In genomic region chr4:179626687-179627086, GRCh38 we compare ENCODE assay signal across 21 cellular contexts.
A peak's percentile ranks its signal among the peaks of the same experiment; 100 is the strongest.
DNase-seq lines count a peak whose midpoint lies in the region; ATAC-seq, FAIRE-seq and TF ChIP-seq lines count a peak whose summit lies in the region.
"Had no signal": no experiment of that assay in that cellular context is flagged by ENCODE, and none has a peak within 500 bp of the region (broad histone marks: within the 10 kb centered on the region; RNA-seq: fewer than 3 reads in every experiment).

No MANE protein-coding gene starts in this region.

- H3K79me2 ChIP-seq in HepG2 (ENCODE audit: insufficient read depth, low read length) = no peaks in the 10 kb centered on the region

- no TSS peak for BruUV-seq in HepG2 (replicated peaks; lab: Mats Ljungman, UMichigan)

- H2AFZ ChIP-seq in HepG2 (ENCODE audit: low read length) = no peak overlapping the region

- no peak overlapping the region for H3K27ac Mint-ChIP-seq in glutamatergic neuron (ENCODE audit: unreplicated experiment)
- H3K27ac Mint-ChIP-seq: activated CD4-positive, alpha-beta T cell treated with anti-CD3 and anti-CD28 coated beads for 36 hours; activated T-helper 17 cell treated with anti-CD3 and anti-CD28 coated beads, Interleukin-2, amount 50 U/mL, for 72 hours; CD4-positive, CD25-positive, alpha-beta regulatory T cell; natural killer cell; stimulated activated naive CD8-positive, alpha-beta T cell treated with anti-CD3 and anti-CD28 coated beads, Interleukin-15, amount 100 ng/mL, for 72 hours had no signal

- H3K4me3 Mint-ChIP-seq in glutamatergic neuron (ENCODE audit: unreplicated experiment) = no peak overlapping the region
- H3K4me3 Mint-ChIP-seq: activated CD4-positive, alpha-beta T cell treated with anti-CD3 and anti-CD28 coated beads for 36 hours; activated T-helper 17 cell treated with anti-CD3 and anti-CD28 coated beads, Interleukin-2, amount 50 U/mL, for 72 hours; CD4-positive, CD25-positive, alpha-beta regulatory T cell; natural killer cell; stimulated activated naive CD8-positive, alpha-beta T cell treated with anti-CD3 and anti-CD28 coated beads, Interleukin-15, amount 100 ng/mL, for 72 hours had no signal

- no peak overlapping the region for H3K4me2 ChIP-seq in HepG2 (ENCODE audit: low read depth, low read length)

- intact Hi-C loops in HepG2 (cut with micrococcal nuclease; ENCODE audit: unreplicated experiment) (no loop called here), right lobe of liver (cut with DNase I) (no loop called here), sciatic nerve (cut with DNase I) (no loop called here)

- no peaks in the 10 kb centered on the region for H3K36me3 Mint-ChIP-seq in glutamatergic neuron (ENCODE audit: unreplicated experiment)
- H3K36me3 Mint-ChIP-seq: CD4-positive, CD25-positive, alpha-beta regulatory T cell; natural killer cell had no signal

- no peaks in the 10 kb centered on the region for H3K9me3 Mint-ChIP-seq in glutamatergic neuron (ENCODE audit: unreplicated experiment)
- H3K9me3 Mint-ChIP-seq: activated T-helper 17 cell treated with anti-CD3 and anti-CD28 coated beads, Interleukin-2, amount 50 U/mL, for 72 hours; stimulated activated naive CD8-positive, alpha-beta T cell treated with anti-CD3 and anti-CD28 coated beads, Interleukin-15, amount 100 ng/mL, for 72 hours had no signal

- no peak for ATAC-seq in HepG2
- ATAC-seq in right lobe of liver = no peak
- no peak for ATAC-seq in GM18861 (IDR thresholded peaks at IDR 0.05; ENCODE audit: unreplicated experiment)
- no peak for ATAC-seq in sciatic nerve
- no peak for ATAC-seq in HG03280 (IDR thresholded peaks at IDR 0.05; ENCODE audit: unreplicated experiment)
- ATAC-seq: activated CD4-positive, alpha-beta T cell treated with anti-CD3 and anti-CD28 coated beads for 36 hours; activated T-helper 17 cell treated with anti-CD3 and anti-CD28 coated beads, Interleukin-2, amount 50 U/mL, for 72 hours; natural killer cell; stimulated activated naive CD8-positive, alpha-beta T cell treated with anti-CD3 and anti-CD28 coated beads, Interleukin-15, amount 100 ng/mL, for 72 hours; upper lobe of right lung had no signal

- in situ Hi-C loops in HepG2 (cut with HindIII; ENCODE audit: extremely low pct_ligation_motif_present, low pct_unique_long_range_greater_than_20kb) = no loop called here

- H3K4me3 ChIP-seq in HepG2 (replicated peaks in 1 of 3; ENCODE audit: insufficient read depth in 1 of 3, low read depth in 2 of 3, low read length in 3 of 3) (no peak overlapping the region), right lobe of liver (no peak overlapping the region), SJCRH30 (no peak overlapping the region)
- H3K4me3 ChIP-seq: breast epithelium, upper lobe of right lung had no signal

- POLR2A ChIA-PET in HepG2 (lab: Yijun Ruan, JAX) = no interaction called here

- no peak for FAIRE-seq in HepG2 (lab: Jason Lieb, UNC)

- CTCF ChIA-PET in HepG2 (lab: Yijun Ruan, JAX; ENCODE audit: low intra/inter-chr PET ratio, low total read pairs) = no interaction called here

- no peaks in the 10 kb centered on the region for H3K4me1 Mint-ChIP-seq in glutamatergic neuron (ENCODE audit: low read depth, unreplicated experiment)
- H3K4me1 Mint-ChIP-seq: activated CD4-positive, alpha-beta T cell treated with anti-CD3 and anti-CD28 coated beads for 36 hours; activated T-helper 17 cell treated with anti-CD3 and anti-CD28 coated beads, Interleukin-2, amount 50 U/mL, for 72 hours; CD4-positive, CD25-positive, alpha-beta regulatory T cell; natural killer cell; stimulated activated naive CD8-positive, alpha-beta T cell treated with anti-CD3 and anti-CD28 coated beads, Interleukin-15, amount 100 ng/mL, for 72 hours had no signal

- H3K36me3 ChIP-seq in HepG2 (replicated peaks in 1 of 2; ENCODE audit: control insufficient read depth in 1 of 2, insufficient read depth in 2 of 2, low read length in 2 of 2) = no peaks in the 10 kb centered on the region
- H3K36me3 ChIP-seq in right lobe of liver = no peaks in the 10 kb centered on the region
- no peaks in the 10 kb centered on the region for H3K36me3 ChIP-seq in SJCRH30
- H3K36me3 ChIP-seq: breast epithelium, upper lobe of right lung had no signal

- H3K27ac ChIP-seq in HepG2 (ENCODE audit: extremely low read length, insufficient read depth, low read length) (no peak overlapping the region), right lobe of liver (no peak overlapping the region), SJCRH30 (no peak overlapping the region)
- H3K27ac ChIP-seq: breast epithelium, upper lobe of right lung had no signal

- H3K9me3 ChIP-seq in HepG2 (ENCODE audit: low read length) = peaks cover 8% of the 10 kb centered on the region; the same call in 1 of the 2 replicates
- H3K9me3 ChIP-seq in right lobe of liver = no peaks in the 10 kb centered on the region
- H3K9me3 ChIP-seq in SJCRH30 (replicated peaks) = no peaks in the 10 kb centered on the region
- H3K9me3 ChIP-seq: breast epithelium, upper lobe of right lung had no signal

- TF ChIP-seq EP300 in HepG2 (IDR thresholded peaks at IDR 0.05; ENCODE audit: low read depth in 2 of 2, low read length in 2 of 2) (no peak), HepG2 (CRISPR knock-in tag; IDR thresholded peaks at IDR 0.05; ENCODE audit: borderline replicate concordance) (no peak)

- H3K9ac ChIP-seq in HepG2 (ENCODE audit: insufficient read depth, low read depth, low read length) = no peak overlapping the region

- no peak for TF ChIP-seq RAD21 in HepG2 (CRISPR knock-in tag; IDR thresholded peaks at IDR 0.05)

- H3K27me3 ChIP-seq in HepG2 (ENCODE audit: control insufficient read depth in 1 of 2, insufficient read depth in 2 of 2, low read length in 2 of 2) (no peaks in the 10 kb centered on the region), right lobe of liver (no peaks in the 10 kb centered on the region), SJCRH30 (no peaks in the 10 kb centered on the region)
- H3K27me3 ChIP-seq: breast epithelium, upper lobe of right lung had no signal

- H3K4me1 ChIP-seq in HepG2 (ENCODE audit: insufficient read depth, low read length) (no peaks in the 10 kb centered on the region), right lobe of liver (no peaks in the 10 kb centered on the region), SJCRH30 (peaks cover 8% of the 10 kb centered on the region)
- H3K4me1 ChIP-seq: breast epithelium, upper lobe of right lung had no signal

- no peaks in the 10 kb centered on the region for H4K20me1 ChIP-seq in HepG2 (ENCODE audit: insufficient read depth, low read length)

- DNase-seq in HepG2 (ENCODE audit: low spot score) = peak; percentile 1
- no peak for DNase-seq in right lobe of liver
- DNase-seq in SJCRH30 = peak; percentile 1 to 19
- peak; percentile 28 for DNase-seq in glutamatergic neuron
- DNase-seq in GM19240 (ENCODE audit: insufficient read length, low spot score) = no peak
- DNase-seq in sciatic nerve (ENCODE audit: low spot score) = no peak
- DNase-seq: activated CD4-positive, alpha-beta T cell treated with anti-CD3 and anti-CD28 coated beads for 36 hours; CD4-positive, CD25-positive, alpha-beta regulatory T cell; foreskin melanocyte; Karpas-422; natural killer cell; NCI-H1105; NCI-H2081 treated with DMSO at 0.1 percent for 48 hours; NCI-H524 treated with DMSO at 0.1 percent for 48 hours; stimulated activated CD4-positive, alpha-beta T cell treated with anti-CD3 and anti-CD28 coated beads, Interleukin-2, amount 100 ng/mL, for 24 hours; stimulated activated naive CD8-positive, alpha-beta T cell treated with anti-CD3 and anti-CD28 coated beads, Interleukin-15, amount 100 ng/mL, for 72 hours; upper lobe of right lung had no signal

- no peak for TF ChIP-seq CTCF in HepG2 (CRISPR knock-in tag; IDR thresholded peaks at IDR 0.05)
- no peak for TF ChIP-seq CTCF in right lobe of liver (IDR thresholded peaks at IDR 0.05)
- peak; percentile 63 for TF ChIP-seq CTCF in glutamatergic neuron (IDR thresholded peaks at IDR 0.05; ENCODE audit: partially characterized antibody, unreplicated experiment)

- TF ChIP-seq POLR2A in HepG2 (IDR thresholded peaks at IDR 0.05; ENCODE audit: insufficient read depth in 1 of 2, low read depth in 2 of 2, low read length in 2 of 2) (no peak), right lobe of liver (IDR thresholded peaks at IDR 0.05) (no peak)

- H3K27me3 Mint-ChIP-seq in glutamatergic neuron (ENCODE audit: unreplicated experiment) = no peaks in the 10 kb centered on the region
- H3K27me3 Mint-ChIP-seq: activated CD4-positive, alpha-beta T cell treated with anti-CD3 and anti-CD28 coated beads for 36 hours; activated T-helper 17 cell treated with anti-CD3 and anti-CD28 coated beads, Interleukin-2, amount 50 U/mL, for 72 hours; CD4-positive, CD25-positive, alpha-beta regulatory T cell; stimulated activated naive CD8-positive, alpha-beta T cell treated with anti-CD3 and anti-CD28 coated beads, Interleukin-15, amount 100 ng/mL, for 72 hours had no signal

- 3% methylated on average over 3 of the region's 3 CpGs for WGBS in HepG2 (ENCODE audit: low lambda C conversion rate)
- WGBS in right lobe of liver (ENCODE audit: insufficient coverage, low coverage, low lambda C conversion rate, missing lambda C conversion rate) = 40% methylated on average over 3 of the region's 3 CpGs

TF ChIP-seq in HepG2, 621 proteins besides CTCF, POLR2A, EP300 and RAD21 (continues in another document):
- TF ChIP-seq ZNF644 (CRISPR knock-in tag; IDR thresholded peaks at IDR 0.05; ENCODE audit: low read depth) = no peak
- TF ChIP-seq EHMT2 (IDR thresholded peaks at IDR 0.05; ENCODE audit: borderline replicate concordance, low read depth, low read length) = no peak
- TF ChIP-seq ADNP (CRISPR knock-in tag; IDR thresholded peaks at IDR 0.05) = no peak
- TF ChIP-seq ZNF121 (CRISPR knock-in tag; IDR thresholded peaks at IDR 0.05) = no peak
- TF ChIP-seq TBX3 (IDR thresholded peaks at IDR 0.05; ENCODE audit: borderline replicate concordance) = no peak
- TF ChIP-seq ZNF550 (CRISPR knock-in tag; IDR thresholded peaks at IDR 0.05; ENCODE audit: borderline replicate concordance) = no peak
- TF ChIP-seq ZBTB38 (CRISPR knock-in tag; IDR thresholded peaks at IDR 0.05) = no peak
- no peak for TF ChIP-seq ZBTB8A (CRISPR knock-in tag; IDR thresholded peaks at IDR 0.05; ENCODE audit: borderline replicate concordance, low read depth)
- TF ChIP-seq ZNF432 (CRISPR knock-in tag; IDR thresholded peaks at IDR 0.05; ENCODE audit: borderline replicate concordance) = no peak
- no peak for TF ChIP-seq ZUFSP (CRISPR knock-in tag; IDR thresholded peaks at IDR 0.05; ENCODE audit: borderline replicate concordance)

Comparison
In these comparisons a context has a peak if more than half of its experiments do, and no peak if none do; other contexts are left out.
1. DNase-seq: peak in HepG2 (single experiment), SJCRH30 (2 of 2) and glutamatergic neuron (single experiment); none in right lobe of liver (0 of 3), GM19240 (single experiment) and sciatic nerve (single experiment).